1 cellular context compared by ENCODE assay signal in the genomic region with DNA sequence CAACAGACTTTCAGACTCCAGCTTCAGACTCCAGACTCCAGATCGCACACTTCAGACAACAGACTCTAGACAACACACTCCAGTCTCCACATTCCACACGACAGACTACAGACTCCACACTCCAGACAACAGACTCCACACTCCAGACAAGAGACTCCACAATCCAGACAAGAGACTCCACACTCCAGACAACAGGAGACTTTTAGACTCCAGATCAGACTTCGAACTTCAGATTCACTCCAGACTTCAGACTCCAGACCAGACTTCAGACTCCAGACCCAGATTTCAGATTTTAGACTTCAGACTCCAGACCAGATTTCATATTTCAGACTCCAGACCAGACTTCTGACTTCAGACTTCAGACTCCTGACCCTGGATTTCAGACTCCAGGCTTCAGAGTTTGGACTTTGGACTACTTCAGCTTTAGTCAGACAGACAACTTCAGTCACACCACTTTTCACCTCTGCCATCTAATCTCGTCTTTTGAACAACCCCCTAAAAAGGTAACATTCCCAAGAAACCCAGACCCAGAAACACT.
TF ChIP-seq lines count a peak whose summit lies in the region.

No MANE protein-coding gene starts in this region.

TF ChIP-seq in HepG2, 621 proteins besides CTCF, POLR2A, EP300 and RAD21 (continued from another document):
- TF ChIP-seq, protein P1, sequence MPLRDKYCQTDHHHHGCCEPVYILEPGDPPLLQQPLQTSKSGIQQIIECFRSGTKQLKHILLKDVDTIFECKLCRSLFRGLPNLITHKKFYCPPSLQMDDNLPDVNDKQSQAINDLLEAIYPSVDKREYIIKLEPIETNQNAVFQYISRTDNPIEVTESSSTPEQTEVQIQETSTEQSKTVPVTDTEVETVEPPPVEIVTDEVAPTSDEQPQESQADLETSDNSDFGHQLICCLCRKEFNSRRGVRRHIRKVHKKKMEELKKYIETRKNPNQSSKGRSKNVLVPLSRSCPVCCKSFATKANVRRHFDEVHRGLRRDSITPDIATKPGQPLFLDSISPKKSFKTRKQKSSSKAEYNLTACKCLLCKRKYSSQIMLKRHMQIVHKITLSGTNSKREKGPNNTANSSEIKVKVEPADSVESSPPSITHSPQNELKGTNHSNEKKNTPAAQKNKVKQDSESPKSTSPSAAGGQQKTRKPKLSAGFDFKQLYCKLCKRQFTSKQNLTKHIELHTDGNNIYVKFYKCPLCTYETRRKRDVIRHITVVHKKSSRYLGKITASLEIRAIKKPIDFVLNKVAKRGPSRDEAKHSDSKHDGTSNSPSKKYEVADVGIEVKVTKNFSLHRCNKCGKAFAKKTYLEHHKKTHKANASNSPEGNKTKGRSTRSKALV (CRISPR knock-in tag; IDR thresholded peaks at IDR 0.05), result no peak
TF ChIP-seq in HepG2: peak in this region for 3.
